Comparison of ENCODE assay signal across 8 cellular contexts in genomic region chrX:1466971-1467561, GRCh38. TPM values are rescaled to one million over a fixed set of nuclear protein-coding genes. Genes with fewer than 3 reads are reported as not detected.
A peak's percentile ranks its signal among the peaks of the same experiment; 100 is the strongest.
DNase-seq lines count a peak whose midpoint lies in the region; ATAC-seq and TF ChIP-seq lines count a peak whose summit lies in the region.

No MANE protein-coding gene starts in this region.

- H3K4me3 ChIP-seq in DOHH2 (ENCODE audit: low read length) = peak overlapping the region; percentile 32
- no peak overlapping the region for H3K4me3 ChIP-seq in Karpas-422 (ENCODE audit: low read length)

- H3K4me1 ChIP-seq in DOHH2 (ENCODE audit: control insufficient read depth, low read length) (peaks cover 85% of the 10 kb centered on the region), Karpas-422 (ENCODE audit: low read length) (peaks cover 49% of the 10 kb centered on the region)

- peak overlapping the region; percentile 44 for H3K9ac ChIP-seq in Karpas-422 (ENCODE audit: low read length)

- peak; percentile 44 for ATAC-seq in GM21390 (IDR thresholded peaks at IDR 0.05; ENCODE audit: unreplicated experiment)
- no peak for ATAC-seq in HG03039 (IDR thresholded peaks at IDR 0.05; ENCODE audit: unreplicated experiment)

- peaks cover 62% of the 10 kb centered on the region for H3F3A ChIP-seq in DOHH2 (ENCODE audit: control insufficient read depth, insufficient read depth)

- H3K36me3 ChIP-seq in DOHH2 (ENCODE audit: control insufficient read depth, low read length) (peaks cover 83% of the 10 kb centered on the region), Karpas-422 (ENCODE audit: insufficient read depth, low read length) (peaks cover 34% of the 10 kb centered on the region)

- peaks cover 1% of the 10 kb centered on the region for H3K9me3 Mint-ChIP-seq in activated naive CD8-positive, alpha-beta T cell treated with anti-CD3 and anti-CD28 coated beads for 36 hours

- H3K9me3 ChIP-seq in DOHH2 (ENCODE audit: control insufficient read depth, insufficient read depth, low read length) (no peaks in the 10 kb centered on the region), Karpas-422 (ENCODE audit: low read length) (no peaks in the 10 kb centered on the region)

- H3K27ac ChIP-seq in DOHH2 (ENCODE audit: low read depth, low read length) (peak overlapping the region; percentile 94), Karpas-422 (ENCODE audit: low read length) (peak overlapping the region; percentile 93)

- DNase-seq in Karpas-422 (no peak), NCI-H345 treated with DMSO at 0.1 percent for 48 hours (lab: John Stamatoyannopoulos, UW; ENCODE audit: unreplicated experiment) (no peak), Ammon's horn (ENCODE audit: low spot score) (no peak)
- peak; percentile 49 for DNase-seq in activated naive CD8-positive, alpha-beta T cell treated with anti-CD3 and anti-CD28 coated beads for 36 hours
- DNase-seq in stimulated activated naive CD4-positive, alpha-beta T cell treated with Interleukin-2 at 50 U/mL for 16 hours (lab: John Stamatoyannopoulos, UW) = peak; percentile 48

- peaks cover 71% of the 10 kb centered on the region for H3K79me2 ChIP-seq in DOHH2 (ENCODE audit: control insufficient read depth, low read length)
- peaks cover 17% of the 10 kb centered on the region for H3K79me2 ChIP-seq in Karpas-422 (ENCODE audit: low read length)

- H4K20me1 ChIP-seq in DOHH2 (ENCODE audit: control insufficient read depth, insufficient read depth, low read depth, low read length) (peaks cover 21% of the 10 kb centered on the region), Karpas-422 (ENCODE audit: insufficient read depth, low read depth, low read length) (peaks cover 35% of the 10 kb centered on the region)

- no peaks in the 10 kb centered on the region for H3K27me3 Mint-ChIP-seq in activated naive CD8-positive, alpha-beta T cell treated with anti-CD3 and anti-CD28 coated beads for 36 hours

- H3K36me3 Mint-ChIP-seq in activated naive CD8-positive, alpha-beta T cell treated with anti-CD3 and anti-CD28 coated beads for 36 hours = peaks cover 24% of the 10 kb centered on the region

- peak overlapping the region; percentile 54 for H3K4me3 Mint-ChIP-seq in activated naive CD8-positive, alpha-beta T cell treated with anti-CD3 and anti-CD28 coated beads for 36 hours

- no peaks in the 10 kb centered on the region for H3K27me3 ChIP-seq in DOHH2 (ENCODE audit: control insufficient read depth, low read length)
- no peaks in the 10 kb centered on the region for H3K27me3 ChIP-seq in Karpas-422 (ENCODE audit: low read length)

- H2AFZ ChIP-seq in Karpas-422 (ENCODE audit: low read length) = no peak overlapping the region

- H3K9me2 ChIP-seq in DOHH2 (replicated peaks; ENCODE audit: control insufficient read depth, low read length) = no peaks in the 10 kb centered on the region
- H3K9me2 ChIP-seq in Karpas-422 (replicated peaks; ENCODE audit: insufficient read depth, low read length) = no peaks in the 10 kb centered on the region

- H3K4me1 Mint-ChIP-seq in activated naive CD8-positive, alpha-beta T cell treated with anti-CD3 and anti-CD28 coated beads for 36 hours = peaks cover 79% of the 10 kb centered on the region

- TF ChIP-seq CTCF in DOHH2 (IDR thresholded peaks at IDR 0.05; ENCODE audit: low read depth, low read length, poor library complexity, severe bottlenecking) = no peak

- H3K27ac Mint-ChIP-seq in activated naive CD8-positive, alpha-beta T cell treated with anti-CD3 and anti-CD28 coated beads for 36 hours = peak overlapping the region; percentile 82

- peak overlapping the region; percentile 45 for H3K4me2 ChIP-seq in DOHH2 (ENCODE audit: low read length)
- peak overlapping the region; percentile 43 for H3K4me2 ChIP-seq in Karpas-422 (ENCODE audit: low read depth, low read length, poor library complexity, severe bottlenecking)

RNA-seq across cellular contexts. Expression of gene ASMTL, which starts 14.4 kb away (rescaled TPM):
- total RNA-seq in Karpas-422 (2014; rRNA removed; shearing (Covaris generic); ENCODE audit: low replicate concordance) = 18.4 and 51.0 TPM in 2 replicates
- total RNA-seq in activated naive CD8-positive, alpha-beta T cell treated with anti-CD3 and anti-CD28 coated beads for 36 hours = 10 to 100 TPM; 29.4 to 30.5 TPM

Comparison
In these comparisons a context has a peak if more than half of its experiments do, and no peak if none do; other contexts are left out.
1. DNase-seq: peak in activated naive CD8-positive, alpha-beta T cell treated with anti-CD3 and anti-CD28 coated beads for 36 hours (single experiment) and stimulated activated naive CD4-positive, alpha-beta T cell treated with Interleukin-2 at 50 U/mL for 16 hours (single experiment); none in Karpas-422 (single experiment), NCI-H345 treated with DMSO at 0.1 percent for 48 hours (single experiment) and Ammon's horn (single experiment).